ENCODE assay signal across 17 cellular contexts in the genomic region with DNA sequence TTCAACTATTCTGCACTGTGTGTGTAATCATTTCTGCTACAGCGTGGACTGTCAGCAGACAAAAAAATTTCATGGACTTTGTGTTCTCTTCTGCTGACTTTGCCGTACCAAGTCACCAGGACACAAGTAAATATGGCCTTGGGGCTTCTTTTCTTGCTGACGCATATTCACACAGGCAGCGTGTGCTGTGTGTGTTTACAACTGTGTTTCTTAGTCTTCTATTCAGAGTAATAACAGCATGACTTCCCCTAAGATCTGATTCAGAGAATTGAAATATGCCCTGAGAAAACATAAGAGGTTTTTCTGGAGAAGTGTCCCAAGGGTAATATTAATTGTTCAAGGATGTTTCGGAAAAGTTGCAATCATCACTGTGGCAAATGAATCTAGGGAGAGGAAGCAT. TPM values are rescaled to one million over a fixed set of nuclear protein-coding genes. Genes with fewer than 3 reads are reported as not detected.
A peak's percentile ranks its signal among the peaks of the same experiment; 100 is the strongest.
DNase-seq lines count a peak whose midpoint lies in the region; TF ChIP-seq lines count a peak whose summit lies in the region.
"Had no signal": no experiment of that assay in that cellular context is flagged by ENCODE, and none has a peak within 500 bp of the region (broad histone marks: within the 10 kb centered on the region; RNA-seq: fewer than 3 reads in every experiment).

No MANE protein-coding gene starts in this region.

- no peak overlapping the region for H3K9ac ChIP-seq in colonic mucosa (ENCODE audit: low read depth in 2 of 2, low read length in 2 of 2)

- in situ Hi-C loops in G401 (cut with HindIII; ENCODE audit: low sequenced_read_pairs): no loop called here

- no peaks in the 10 kb centered on the region for H3K4me1 ChIP-seq in colonic mucosa

- intact Hi-C loops in colonic mucosa (cut with DNase I): no loop called here

- no peaks in the 10 kb centered on the region for H3K9me3 ChIP-seq in colonic mucosa

- TF ChIP-seq CTCF in colonic mucosa (IDR thresholded peaks at IDR 0.05): no peak

- no peaks in the 10 kb centered on the region for H3K36me3 ChIP-seq in colonic mucosa

- no peak overlapping the region for H3K4me3 ChIP-seq in colonic mucosa

- H3K27ac ChIP-seq in colonic mucosa: no peak overlapping the region

- DNase-seq in G401 (ENCODE audit: low spot score): peak; percentile 8
- peak; percentile 14 for DNase-seq in amniotic epithelial cell (ENCODE audit: low read depth)
- peak; percentile 50 for DNase-seq in iris pigment epithelial cell (ENCODE audit: low read depth)
- peak; percentile 89 for DNase-seq in smooth muscle cell of the brain vasculature (ENCODE audit: low read depth, low spot score)
- no peak for DNase-seq in midbrain (lab: John Stamatoyannopoulos, UW)
- DNase-seq in colonic mucosa: no peak
- DNase-seq in RPMI8226: no peak
- DNase-seq in effector CD4-positive, alpha-beta T cell: no peak
- DNase-seq: activated CD8-positive, alpha-beta memory T cell treated with anti-CD3 and anti-CD28 coated beads for 24 hours; activated gamma-delta T cell treated with Interleukin-2 at 50 U/mL for 16 hours; IMR-90; naive thymus-derived CD4-positive, alpha-beta T cell; NCI-H1436 treated with DMSO at 0.1 percent for 48 hours; NCI-H748 treated with DMSO at 0.1 percent for 48 hours; SHP77 treated with DMSO at 0.1 percent for 48 hours; small intestine had no signal

- H3K27me3 ChIP-seq in colonic mucosa: no peaks in the 10 kb centered on the region

RNA-seq across cellular contexts. Expression of gene DYNLT5, which starts 47.2 kb away (rescaled TPM):
- not detected in 2 replicates for total RNA-seq in G401 (2014; rRNA removed; shearing (Covaris generic))
- under 1 TPM in 1 of 2 donors, not detected in 1; 0.72 TPM for total RNA-seq in colonic mucosa
- total RNA-seq: kidney epithelial cell had no signal

Comparison
In these comparisons a context has a peak if more than half of its experiments do, and no peak if none do; other contexts are left out.
1. DNase-seq: peak in G401 (single experiment), amniotic epithelial cell (single experiment), iris pigment epithelial cell (single experiment) and smooth muscle cell of the brain vasculature (single experiment); none in midbrain (single experiment), colonic mucosa (single experiment), RPMI8226 (single experiment) and effector CD4-positive, alpha-beta T cell (single experiment).